Comparison of ENCODE assay signal across 18 cellular contexts in genomic region chrX:39757971-39758370, GRCh38.
A peak's percentile ranks its signal among the peaks of the same experiment; 100 is the strongest.
DNase-seq lines count a peak whose midpoint lies in the region; ATAC-seq and TF ChIP-seq lines count a peak whose summit lies in the region.
"Had no signal": no experiment of that assay in that cellular context is flagged by ENCODE, and none has a peak within 500 bp of the region (broad histone marks: within the 10 kb centered on the region; RNA-seq: fewer than 3 reads in every experiment).

No MANE protein-coding gene starts in this region.

- H2BK120ac ChIP-seq in neuronal stem cell (ENCODE audit: low read depth, low read length): no peak overlapping the region

- H2AK5ac ChIP-seq in neuronal stem cell (ENCODE audit: low read depth, low read length): no peak overlapping the region

- no peak overlapping the region for H2AFZ ChIP-seq in neuronal stem cell (ENCODE audit: low read length)

- WGBS in neuronal stem cell (ENCODE audit: extremely low coverage in 2 of 2, insufficient read length in 2 of 2, insufficient replicate concordance in 1 of 2), 2 donors: no CpG with 5 or more reads among the region's 6 CpGs
- WGBS in thyroid gland, 2 donors: 70 to 74% methylated on average over 6 of the region's 6 CpGs

- H3K9ac ChIP-seq in neuronal stem cell (ENCODE audit: low read depth, low read length, poor library complexity): no peak overlapping the region

- no peak for TF ChIP-seq CTCF in WERI-Rb-1 (IDR thresholded peaks at IDR 0.05; ENCODE audit: low read depth, low read length)
- no peak for TF ChIP-seq CTCF in thyroid gland (IDR thresholded peaks at IDR 0.05)

- TF ChIP-seq POLR2A in thyroid gland (IDR thresholded peaks at IDR 0.05): no peak

- no peaks in the 10 kb centered on the region for H3K79me1 ChIP-seq in neuronal stem cell (ENCODE audit: low read depth, low read length)

- H4K91ac ChIP-seq in neuronal stem cell (ENCODE audit: low read depth, low read length, poor library complexity): no peak overlapping the region

- no peaks in the 10 kb centered on the region for H3K27me3 ChIP-seq in WERI-Rb-1 (ENCODE audit: insufficient read depth, low read depth, severe bottlenecking)
- H3K27me3 ChIP-seq in neuronal stem cell (ENCODE audit: control insufficient read depth in 3 of 3, insufficient read depth in 3 of 3, low read depth in 1 of 3, low read length in 3 of 3): no peaks in the 10 kb centered on the region
- H3K27me3 ChIP-seq in thyroid gland: no peaks in the 10 kb centered on the region
- H3K27me3 ChIP-seq: esophagus squamous epithelium, right lobe of liver had no signal

- H3K9me3 ChIP-seq in WERI-Rb-1 (ENCODE audit: severe bottlenecking) (no peaks in the 10 kb centered on the region), neuronal stem cell (replicated peaks in 1 of 2; ENCODE audit: control insufficient read depth in 2 of 2, insufficient read depth in 1 of 2, low read depth in 1 of 2, low read length in 2 of 2) (no peaks in the 10 kb centered on the region), thyroid gland (no peaks in the 10 kb centered on the region)
- H3K9me3 ChIP-seq: esophagus squamous epithelium, right lobe of liver had no signal

- H2BK15ac ChIP-seq in neuronal stem cell (ENCODE audit: low read length): no peak overlapping the region

- H3K18ac ChIP-seq in neuronal stem cell (ENCODE audit: low read length): peak overlapping the region; percentile 24

- H3K4me2 ChIP-seq in neuronal stem cell (ENCODE audit: insufficient read depth, low read length, poor library complexity, severe bottlenecking): no peak overlapping the region

- peaks cover 14 to 19% of the 10 kb centered on the region in 2 donors for H3K4me1 ChIP-seq in neuronal stem cell (ENCODE audit: control insufficient read depth in 2 of 2, insufficient read depth in 1 of 2, low read depth in 1 of 2, low read length in 2 of 2)
- peaks cover 24 to 34% of the 10 kb centered on the region in 2 donors for H3K4me1 ChIP-seq in thyroid gland

- DNase-seq in Daoy (ENCODE audit: low read depth) (peak; percentile 15), WERI-Rb-1 (no peak), fibroblast of gingiva (ENCODE audit: low read depth) (peak; percentile 7), neuronal stem cell (ENCODE audit: low spot score) (no peak), thyroid gland (no peak), NAMALWA (ENCODE audit: low spot score) (no peak)
- no peak for DNase-seq in stimulated activated naive CD8-positive, alpha-beta T cell treated with anti-CD3 and anti-CD28 coated beads, Interleukin-15, Interleukin-2, amounts not matched to agents 100 U/mL and 50 U/mL, for 24 hours
- DNase-seq: activated T-cell treated with anti-CD3 and anti-CD28 coated beads, Interleukin-2, amount 50 U/mL, for 24 hours; cortex of kidney; DMS153; esophagus squamous epithelium; MM.1S; NCI-H2081; NCI-H748 treated with DMSO at 0.1 percent for 48 hours; right lobe of liver had no signal

- no peak for ATAC-seq in GM21529 (IDR thresholded peaks at IDR 0.05; ENCODE audit: unreplicated experiment)
- ATAC-seq in stimulated activated naive CD8-positive, alpha-beta T cell treated with anti-CD3 and anti-CD28 coated beads, Interleukin-15, Interleukin-2, amounts not matched to agents 100 U/mL and 50 U/mL, for 24 hours: no peak
- ATAC-seq: stimulated activated effector memory CD8-positive, alpha-beta T cell treated with anti-CD3 and anti-CD28 coated beads, Interleukin-12 subunit alpha, Interleukin-12 subunit beta, amount 100 ng/mL, for 72 hours had no signal

- H2BK12ac ChIP-seq in neuronal stem cell (ENCODE audit: low read length): no peak overlapping the region

- intact Hi-C loops in thyroid gland (cut with DNase I): no loop called here

- no peak overlapping the region for H4K8ac ChIP-seq in neuronal stem cell (ENCODE audit: low read depth, low read length)

- H3K27ac ChIP-seq in WERI-Rb-1 (peak overlapping the region; percentile 5; the same call in 1 of the 2 replicates), neuronal stem cell (replicated peaks; ENCODE audit: low read length) (no peak overlapping the region), thyroid gland (peak overlapping the region in 1 of 3 donors; percentile 5)
- H3K27ac ChIP-seq: right lobe of liver had no signal

- no peak overlapping the region for H3K4ac ChIP-seq in neuronal stem cell (ENCODE audit: low read length)

- H3K36me3 ChIP-seq in WERI-Rb-1 (no peaks in the 10 kb centered on the region), neuronal stem cell (replicated peaks in 1 of 2; ENCODE audit: control insufficient read depth in 2 of 2, insufficient read depth in 2 of 2, low read length in 2 of 2) (no peaks in the 10 kb centered on the region), thyroid gland (no peaks in the 10 kb centered on the region)
- H3K36me3 ChIP-seq: esophagus squamous epithelium, right lobe of liver had no signal

- H3K14ac ChIP-seq in neuronal stem cell (ENCODE audit: low read length): no peak overlapping the region

- no peak overlapping the region for H2BK5ac ChIP-seq in neuronal stem cell (ENCODE audit: low read length)

- H3K4me3 ChIP-seq in WERI-Rb-1 (ENCODE audit: low read depth, low read length) (no peak overlapping the region), neuronal stem cell (ENCODE audit: low read length in 2 of 2) (no peak overlapping the region), thyroid gland (replicated peaks in 1 of 3) (no peak overlapping the region)
- H3K4me3 ChIP-seq: esophagus squamous epithelium, lung, right lobe of liver had no signal

- no peak overlapping the region for H3K23ac ChIP-seq in neuronal stem cell (ENCODE audit: low read depth, low read length, poor library complexity)

Comparison
In these comparisons a context has a peak if more than half of its experiments do, and no peak if none do; other contexts are left out.
1. DNase-seq: peak in Daoy (single experiment) and fibroblast of gingiva (single experiment); none in WERI-Rb-1 (single experiment), neuronal stem cell (single experiment), thyroid gland (0 of 2), stimulated activated naive CD8-positive, alpha-beta T cell treated with anti-CD3 and anti-CD28 coated beads, Interleukin-15, Interleukin-2, amounts not matched to agents 100 U/mL and 50 U/mL, for 24 hours (single experiment) and NAMALWA (single experiment).